Comparison of ENCODE assay signal across 20 cellular contexts in the genomic region with DNA sequence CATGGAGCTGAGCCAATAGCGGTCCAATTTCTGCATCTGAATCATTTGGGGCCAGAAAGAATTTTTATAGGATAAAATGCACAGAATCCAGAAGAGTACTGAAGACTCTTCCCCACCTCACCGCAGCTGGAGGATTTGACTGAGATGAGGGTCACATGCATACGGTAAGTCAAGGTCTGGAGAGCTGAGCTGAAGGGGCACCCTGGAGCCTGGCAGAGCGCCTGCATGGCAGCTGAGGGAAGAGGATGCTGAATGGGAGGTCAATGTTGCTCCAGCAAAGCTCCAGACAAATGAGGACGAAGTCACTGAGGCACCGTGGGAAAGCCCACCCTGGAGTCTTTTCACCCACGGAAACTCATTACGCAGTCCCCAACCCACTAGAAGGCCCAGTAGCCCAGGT. TPM values are rescaled to one million over a fixed set of nuclear protein-coding genes. Genes with fewer than 3 reads are reported as not detected.
DNase-seq lines count a peak whose midpoint lies in the region; TF ChIP-seq lines count a peak whose summit lies in the region.
"Had no signal": no experiment of that assay in that cellular context is flagged by ENCODE, and none has a peak within 500 bp of the region (broad histone marks: within the 10 kb centered on the region; RNA-seq: fewer than 3 reads in every experiment).

No MANE protein-coding gene starts in this region.

- H3K79me1 ChIP-seq in mesenchymal stem cell (replicated peaks; ENCODE audit: low read length, poor library complexity, severe bottlenecking): no peaks in the 10 kb centered on the region

- no peak overlapping the region for H3K18ac ChIP-seq in mesenchymal stem cell (ENCODE audit: low read depth in 1 of 2, low read length in 2 of 2)

- no peak overlapping the region for H3K4me3 Mint-ChIP-seq in neural progenitor cell
- H3K4me3 Mint-ChIP-seq: CD4-positive, alpha-beta memory T cell; CD4-positive, CD25-positive, alpha-beta regulatory T cell; CD8-positive, alpha-beta memory T cell had no signal

- H2BK120ac ChIP-seq in mesenchymal stem cell (ENCODE audit: low read depth, low read length): no peak overlapping the region

- no peak overlapping the region for H2AK5ac ChIP-seq in mesenchymal stem cell (ENCODE audit: low read length, severe bottlenecking)

- no peak for DNase-seq in mesenchymal stem cell
- DNase-seq in neural progenitor cell (ENCODE audit: low spot score): no peak
- no peak for DNase-seq in EL
- no peak for DNase-seq in dedifferentiated amniotic fluid mesenchymal stem cell (ENCODE audit: extremely low spot score)
- DNase-seq in effector CD8-positive, alpha-beta T cell (lab: John Stamatoyannopoulos, UW): no peak
- DNase-seq: 8988T; ACHN; BE2C; C1 segment of cervical spinal cord; CD4-positive, alpha-beta memory T cell; CD4-positive, CD25-positive, alpha-beta regulatory T cell; CD8-positive, alpha-beta memory T cell; COR-L47; DMS79 treated with DMSO at 0.1 percent for 48 hours; GDM1 had no signal

- no peaks in the 10 kb centered on the region for H3K36me3 ChIP-seq in mesenchymal stem cell (ENCODE audit: control insufficient read depth in 1 of 2, insufficient read depth in 2 of 2, low read depth in 1 of 2, low read length in 2 of 2)
- no peaks in the 10 kb centered on the region for H3K36me3 ChIP-seq in neural progenitor cell
- H3K36me3 ChIP-seq: BE2C, BLaER1 had no signal

- H3F3A ChIP-seq in neural progenitor cell (ENCODE audit: low read depth): no peaks in the 10 kb centered on the region

- no peak overlapping the region for H4K8ac ChIP-seq in mesenchymal stem cell (ENCODE audit: low read length)

- no peak overlapping the region for H2BK5ac ChIP-seq in mesenchymal stem cell (ENCODE audit: low read depth, low read length, poor library complexity, severe bottlenecking)

- no peak overlapping the region for H2BK12ac ChIP-seq in mesenchymal stem cell (ENCODE audit: low read length in 2 of 2)

- H3K27ac ChIP-seq in mesenchymal stem cell (ENCODE audit: low read length, poor library complexity, severe bottlenecking): no peak overlapping the region
- no peak overlapping the region for H3K27ac ChIP-seq in neural progenitor cell
- H3K27ac ChIP-seq: BLaER1 had no signal

- H3K4me1 ChIP-seq in mesenchymal stem cell (ENCODE audit: control insufficient read depth, insufficient read depth, low read depth, low read length) (no peaks in the 10 kb centered on the region), neural progenitor cell (no peaks in the 10 kb centered on the region)
- H3K4me1 ChIP-seq: BE2C had no signal

- H4K91ac ChIP-seq in mesenchymal stem cell (ENCODE audit: low read length): peak overlapping the region; percentile 50

- H3K27me3 ChIP-seq in mesenchymal stem cell (ENCODE audit: control insufficient read depth in 1 of 2, insufficient read depth in 1 of 2, low read length in 2 of 2) (peaks cover 0 to 8% of the 10 kb centered on the region in 2 experiments), neural progenitor cell (no peaks in the 10 kb centered on the region)
- H3K27me3 ChIP-seq: BE2C, BLaER1 had no signal

- H3K4ac ChIP-seq in mesenchymal stem cell (ENCODE audit: low read depth in 1 of 2, low read length in 2 of 2): no peak overlapping the region

- no peaks in the 10 kb centered on the region for H3K36me3 Mint-ChIP-seq in neural progenitor cell
- H3K36me3 Mint-ChIP-seq: CD14-positive monocyte; CD4-positive, alpha-beta memory T cell; CD4-positive, CD25-positive, alpha-beta regulatory T cell had no signal

- H3K9me3 ChIP-seq in mesenchymal stem cell (ENCODE audit: control insufficient read depth, low read length): no peaks in the 10 kb centered on the region
- no peaks in the 10 kb centered on the region for H3K9me3 ChIP-seq in neural progenitor cell (ENCODE audit: low read depth)
- H3K9me3 ChIP-seq: BE2C had no signal

- no peak overlapping the region for H3K4me2 ChIP-seq in mesenchymal stem cell (ENCODE audit: low read length, poor library complexity, severe bottlenecking)
- no peak overlapping the region for H3K4me2 ChIP-seq in neural progenitor cell
- H3K4me2 ChIP-seq: BLaER1 had no signal

- H2BK15ac ChIP-seq in mesenchymal stem cell (ENCODE audit: low read depth, poor library complexity, severe bottlenecking): no peak overlapping the region

- H2AFZ ChIP-seq in mesenchymal stem cell (ENCODE audit: low read depth, low read length): no peak overlapping the region
- no peak overlapping the region for H2AFZ ChIP-seq in neural progenitor cell (replicated peaks)

- 92% methylated on average over 7 of the region's 8 CpGs for WGBS in mesenchymal stem cell

- TF ChIP-seq CTCF in neural progenitor cell (IDR thresholded peaks at IDR 0.05): no peak

- H3K4me3 ChIP-seq in mesenchymal stem cell (ENCODE audit: insufficient read depth in 1 of 2, low read depth in 1 of 2, low read length in 2 of 2): no peak overlapping the region
- no peak overlapping the region for H3K4me3 ChIP-seq in neural progenitor cell
- H3K4me3 ChIP-seq: BLaER1, GM12878 had no signal

- no peaks in the 10 kb centered on the region for H3K9me3 Mint-ChIP-seq in neural progenitor cell
- H3K9me3 Mint-ChIP-seq: CD4-positive, alpha-beta memory T cell; CD4-positive, CD25-positive, alpha-beta regulatory T cell had no signal

- H3K27me3 Mint-ChIP-seq in neural progenitor cell (ENCODE audit: insufficient read depth, low read depth): peaks cover 9% of the 10 kb centered on the region
- H3K27me3 Mint-ChIP-seq: CD4-positive, alpha-beta memory T cell; CD4-positive, CD25-positive, alpha-beta regulatory T cell had no signal

- H3K9ac ChIP-seq in mesenchymal stem cell (ENCODE audit: low read length): no peak overlapping the region
- H3K9ac ChIP-seq in neural progenitor cell: no peak overlapping the region
- H3K9ac ChIP-seq: BLaER1 had no signal

- H3K27ac Mint-ChIP-seq in neural progenitor cell: peak overlapping the region; percentile 68
- H3K27ac Mint-ChIP-seq: CD4-positive, alpha-beta memory T cell; CD4-positive, CD25-positive, alpha-beta regulatory T cell had no signal

- no peaks in the 10 kb centered on the region for H3K4me1 Mint-ChIP-seq in neural progenitor cell
- H3K4me1 Mint-ChIP-seq: CD14-positive monocyte; CD8-positive, alpha-beta memory T cell had no signal

- H3K23ac ChIP-seq in mesenchymal stem cell (ENCODE audit: low read length in 2 of 2): no peak overlapping the region

- no peaks in the 10 kb centered on the region for H4K20me1 ChIP-seq in neural progenitor cell (ENCODE audit: low read depth)
- H4K20me1 ChIP-seq: BLaER1 had no signal

- no peak overlapping the region for H3K14ac ChIP-seq in mesenchymal stem cell (ENCODE audit: low read length in 2 of 2)

- H3K79me2 ChIP-seq in neural progenitor cell (ENCODE audit: low read depth): no peaks in the 10 kb centered on the region

RNA-seq across cellular contexts. Expression of a gene that starts 43.4 kb away (rescaled TPM):
- polyA plus RNA-seq in mesenchymal stem cell (2013, experiment 1 of 2): not detected
- not detected for polyA plus RNA-seq in mesenchymal stem cell (2013, experiment 2 of 2)
- total RNA-seq in neural progenitor cell (ENCODE audit: low replicate concordance): 0.28 TPM in 1 of 2 replicates, not detected in the other
- total RNA-seq: CD4-positive, alpha-beta memory T cell; G401 had no signal
- polyA plus RNA-seq: AG04450; CD14-positive monocyte; CD4-positive, alpha-beta memory T cell; CD8-positive, alpha-beta memory T cell had no signal
